Comparison of ENCODE assay signal across 1 cellular context in the genomic region with DNA sequence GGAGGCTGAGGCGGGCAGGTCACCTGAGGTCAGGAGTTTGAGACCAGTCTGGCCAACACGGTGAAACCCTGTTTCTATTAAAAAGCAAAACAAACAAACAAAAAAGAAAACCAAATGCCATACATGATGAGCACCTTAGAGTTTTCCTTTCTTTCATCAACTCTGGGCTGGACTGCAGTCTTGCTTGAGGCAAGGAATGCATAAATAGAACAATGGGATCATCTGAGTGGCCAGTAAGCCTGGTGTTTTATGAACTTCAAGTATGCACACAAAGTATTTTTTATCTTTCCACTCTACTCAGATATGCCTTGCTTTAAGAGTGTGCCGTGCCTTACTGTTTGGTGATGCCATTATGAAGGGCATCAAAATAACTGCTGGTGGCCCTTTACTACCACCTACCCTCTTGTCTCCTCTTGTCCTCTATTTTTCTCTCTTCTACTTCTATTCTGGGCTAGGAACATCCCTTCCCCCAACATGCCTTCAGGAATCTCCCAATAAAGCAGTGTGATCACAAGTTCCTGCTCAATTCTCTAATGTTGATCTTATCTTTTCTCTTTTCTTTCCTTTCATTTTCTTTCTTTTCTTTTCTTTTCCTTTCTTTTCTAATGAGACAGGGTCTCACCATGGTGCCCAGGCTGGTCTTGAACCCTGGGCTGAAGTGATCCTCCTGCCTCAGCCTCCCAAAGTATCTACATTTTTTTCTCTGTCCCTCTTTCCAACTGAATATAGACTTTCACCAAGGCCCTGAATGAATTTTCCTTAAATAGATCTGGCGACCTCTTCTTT.
TF ChIP-seq lines count a peak whose summit lies in the region.

No MANE protein-coding gene starts in this region.

TF ChIP-seq in endothelial cell of umbilical vein, 7 proteins besides CTCF, POLR2A, EP300 and RAD21:
- TF ChIP-seq, protein P1, sequence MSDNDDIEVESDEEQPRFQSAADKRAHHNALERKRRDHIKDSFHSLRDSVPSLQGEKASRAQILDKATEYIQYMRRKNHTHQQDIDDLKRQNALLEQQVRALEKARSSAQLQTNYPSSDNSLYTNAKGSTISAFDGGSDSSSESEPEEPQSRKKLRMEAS (IDR thresholded peaks at IDR 0.05; ENCODE audit: insufficient read depth, insufficient read length), result no peak
- TF ChIP-seq FOS (IDR thresholded peaks at IDR 0.05; ENCODE audit: borderline replicate concordance, insufficient read depth, low read length), result no peak
- no peak for TF ChIP-seq POLR2AphosphoS5 (IDR thresholded peaks at IDR 0.05; ENCODE audit: insufficient read depth, low read depth, low read length)
- TF ChIP-seq JUN (IDR thresholded peaks at IDR 0.05; ENCODE audit: borderline replicate concordance, insufficient read depth, insufficient read length, low read depth), result no peak
- TF ChIP-seq MYC (IDR thresholded peaks at IDR 0.05; ENCODE audit: low read depth, low read length), result no peak
- no peak for TF ChIP-seq EZH2 (IDR thresholded peaks at IDR 0.05; ENCODE audit: borderline replicate concordance, low read depth, low read length, severe bottlenecking)
- TF ChIP-seq GATA2 (IDR thresholded peaks at IDR 0.05; ENCODE audit: insufficient read depth, insufficient read length, low read depth, low read length), result no peak
